11 cellular contexts compared by ENCODE assay signal in genomic region chr6:46704562-46704961, GRCh38. TPM values are rescaled to one million over a fixed set of nuclear protein-coding genes. Genes with fewer than 3 reads are reported as not detected.
DNase-seq lines count a peak whose midpoint lies in the region; ATAC-seq and TF ChIP-seq lines count a peak whose summit lies in the region.
"Had no signal": no experiment of that assay in that cellular context is flagged by ENCODE, and none has a peak within 500 bp of the region (broad histone marks: within the 10 kb centered on the region; RNA-seq: fewer than 3 reads in every experiment).

No MANE protein-coding gene starts in this region.

- ATAC-seq in WTC11 (peak; percentile 65; the same call in 1 of the 2 replicates), left lobe of liver (peak; percentile 65), HG03097 (IDR thresholded peaks at IDR 0.05; ENCODE audit: low FRiP score, unreplicated experiment) (no peak)

- H3K27me3 Mint-ChIP-seq in WTC11 (ENCODE audit: low read depth) = no peaks in the 10 kb centered on the region

- no peak for TF ChIP-seq CTCF in WTC11 (IDR thresholded peaks at IDR 0.05)

- H3K9me3 Mint-ChIP-seq in WTC11 = no peaks in the 10 kb centered on the region; the same call in 1 of the 2 replicates
- H3K9me3 Mint-ChIP-seq: dendritic cell treated with granulocyte-macrophage colony-stimulating factor and Interleukin-4, amounts not matched to agents 40 ng/mL and 50 ng/mL, for 4 days; neural crest cell; stimulated activated naive CD8-positive, alpha-beta T cell treated with anti-CD3 and anti-CD28 coated beads, Interleukin-15, Interleukin-2, amounts not matched to agents 100 ng/mL and 50 ng/mL, for 24 hours had no signal

- no peak overlapping the region for H3K27ac Mint-ChIP-seq in WTC11
- H3K27ac Mint-ChIP-seq: dendritic cell treated with granulocyte-macrophage colony-stimulating factor and Interleukin-4, amounts not matched to agents 40 ng/mL and 50 ng/mL, for 4 days; stimulated activated naive CD8-positive, alpha-beta T cell treated with anti-CD3 and anti-CD28 coated beads, Interleukin-15, Interleukin-2, amounts not matched to agents 100 ng/mL and 50 ng/mL, for 24 hours had no signal

- DNase-seq in Caki2 (ENCODE audit: low read depth) (peak; percentile 3), KBM-7 (peak; percentile 32), WTC11 (ENCODE audit: low spot score) (no peak), left lobe of liver (ENCODE audit: low spot score) (no peak), NCI-H2196 treated with DMSO at 0.1 percent for 48 hours (lab: John Stamatoyannopoulos, UW; ENCODE audit: unreplicated experiment) (no peak), GM19238 (ENCODE audit: insufficient read length, low spot score) (no peak)
- no peak for DNase-seq in activated effector memory CD4-positive, alpha-beta T cell treated with anti-CD3 and anti-CD28 coated beads, Interleukin-2, amount 50 U/mL, for 16 hours

- H3K4me3 Mint-ChIP-seq in WTC11 = no peak overlapping the region
- H3K4me3 Mint-ChIP-seq: dendritic cell treated with granulocyte-macrophage colony-stimulating factor and Interleukin-4, amounts not matched to agents 40 ng/mL and 50 ng/mL, for 4 days; neural crest cell; stimulated activated naive CD8-positive, alpha-beta T cell treated with anti-CD3 and anti-CD28 coated beads, Interleukin-15, Interleukin-2, amounts not matched to agents 100 ng/mL and 50 ng/mL, for 24 hours had no signal

- H3K4me1 Mint-ChIP-seq in WTC11 = peaks cover 8% of the 10 kb centered on the region
- H3K4me1 Mint-ChIP-seq: neural crest cell had no signal

- in situ Hi-C loops in Caki2 (cut with HindIII; ENCODE audit: low pct_unique_long_range_greater_than_20kb, low sequenced_read_pairs) = no loop called here
- in situ Hi-C loops in KBM-7 (cut with MboI; ENCODE audit: low pct_unique_long_range_greater_than_20kb, low sequenced_read_pairs) = no loop called here

- no peaks in the 10 kb centered on the region for H3K36me3 Mint-ChIP-seq in WTC11

- CTCF ChIA-PET in WTC11 (lab: Charles Lee) = interaction anchor here (0.7 to 1.0 kb wide), 3 partner anchors 30 to 144 kb away, joined by 3 to 4 read pairs (median 3); partner anchors contain the start of gene PLA2G7

- POLR2A ChIA-PET in WTC11 (lab: Charles Lee) = no interaction called here

TF ChIP-seq in WTC11, 78 proteins besides CTCF, POLR2A, EP300 and RAD21:
- TF ChIP-seq HMGA2 (CRISPR knock-in tag; IDR thresholded peaks at IDR 0.05) (no peak), NR3C1 (CRISPR knock-in tag; conservative IDR thresholded peaks at IDR 0.05; ENCODE audit: low read depth) (no peak), ZNF532 (CRISPR knock-in tag; IDR thresholded peaks at IDR 0.05; ENCODE audit: borderline replicate concordance) (no peak), FOXJ3 (CRISPR knock-in tag; IDR thresholded peaks at IDR 0.05; ENCODE audit: borderline replicate concordance) (no peak), IRF2 (CRISPR knock-in tag; IDR thresholded peaks at IDR 0.05; ENCODE audit: borderline replicate concordance, low read depth) (no peak), EMX1 (CRISPR knock-in tag; IDR thresholded peaks at IDR 0.05) (no peak), ETV6 (CRISPR knock-in tag; IDR thresholded peaks at IDR 0.05) (no peak), GABPB1 (CRISPR knock-in tag; IDR thresholded peaks at IDR 0.05) (no peak), ZNF416 (CRISPR knock-in tag; IDR thresholded peaks at IDR 0.05) (no peak), MYBL2 (CRISPR knock-in tag; IDR thresholded peaks at IDR 0.05) (no peak), E2F1 (CRISPR knock-in tag; IDR thresholded peaks at IDR 0.05) (no peak), RELA (CRISPR knock-in tag; IDR thresholded peaks at IDR 0.05; ENCODE audit: borderline replicate concordance) (no peak), PRRX2 (CRISPR knock-in tag; IDR thresholded peaks at IDR 0.05) (no peak), E2F4 (CRISPR knock-in tag; IDR thresholded peaks at IDR 0.05; ENCODE audit: borderline replicate concordance, low read depth) (no peak), ERG (CRISPR knock-in tag; IDR thresholded peaks at IDR 0.05) (no peak)
TF ChIP-seq in WTC11: peak in this region for 0.

RNA-seq across cellular contexts. Expression of gene TDRD6, which starts 16.9 kb away (rescaled TPM):
- total RNA-seq in Caki2 (2014; rRNA removed; shearing (Covaris generic); ENCODE audit: low replicate concordance) = not detected in 2 replicates
- 0.04 to 0.07 TPM in 2 of 3 replicates, not detected in the other for total RNA-seq in WTC11 (2021)
- total RNA-seq in left lobe of liver = 1.1 TPM

RNA-seq across cellular contexts. Expression of gene PLA2G7, which starts 30.6 kb away (rescaled TPM):
- 0.44 TPM in 1 of 2 replicates, not detected in the other for total RNA-seq in Caki2 (2014; rRNA removed; shearing (Covaris generic); ENCODE audit: low replicate concordance)
- 2.3 to 2.4 TPM (median 2.3 TPM) in 3 replicates for total RNA-seq in WTC11 (2021)
- 1.7 TPM for total RNA-seq in left lobe of liver

RNA-seq across cellular contexts. Expression of gene ANKRD66, which starts 42.2 kb away (rescaled TPM):
- not detected in 2 replicates for total RNA-seq in Caki2 (2014; rRNA removed; shearing (Covaris generic); ENCODE audit: low replicate concordance)
- not detected in 3 replicates for total RNA-seq in WTC11 (2021)
- total RNA-seq in left lobe of liver = not detected
- total RNA-seq: neural crest cell had no signal

RNA-seq across cellular contexts. Expression of gene SLC25A27, which starts 51.8 kb away (rescaled TPM):
- total RNA-seq in Caki2 (2014; rRNA removed; shearing (Covaris generic); ENCODE audit: low replicate concordance) = 4.6 and 7.6 TPM in 2 replicates
- 10.9 to 17.1 TPM (median 16.4 TPM) in 3 replicates for total RNA-seq in WTC11 (2021)
- total RNA-seq in left lobe of liver = 15.1 TPM

RNA-seq across cellular contexts. Expression of gene CYP39A1, which starts 51.9 kb away (rescaled TPM):
- 0.95 and 8.9 TPM in 2 replicates for total RNA-seq in Caki2 (2014; rRNA removed; shearing (Covaris generic); ENCODE audit: low replicate concordance)
- total RNA-seq in WTC11 (2021) (1.3 to 1.6 TPM (median 1.6 TPM) in 3 replicates), left lobe of liver (35.9 TPM)

Comparison
In these comparisons a context has a peak if more than half of its experiments do, and no peak if none do; other contexts are left out.
1. DNase-seq: peak in Caki2 (single experiment) and KBM-7 (single experiment); none in WTC11 (single experiment), left lobe of liver (single experiment), NCI-H2196 treated with DMSO at 0.1 percent for 48 hours (single experiment), GM19238 (single experiment) and activated effector memory CD4-positive, alpha-beta T cell treated with anti-CD3 and anti-CD28 coated beads, Interleukin-2, amount 50 U/mL, for 16 hours (single experiment).